In the genomic region with DNA sequence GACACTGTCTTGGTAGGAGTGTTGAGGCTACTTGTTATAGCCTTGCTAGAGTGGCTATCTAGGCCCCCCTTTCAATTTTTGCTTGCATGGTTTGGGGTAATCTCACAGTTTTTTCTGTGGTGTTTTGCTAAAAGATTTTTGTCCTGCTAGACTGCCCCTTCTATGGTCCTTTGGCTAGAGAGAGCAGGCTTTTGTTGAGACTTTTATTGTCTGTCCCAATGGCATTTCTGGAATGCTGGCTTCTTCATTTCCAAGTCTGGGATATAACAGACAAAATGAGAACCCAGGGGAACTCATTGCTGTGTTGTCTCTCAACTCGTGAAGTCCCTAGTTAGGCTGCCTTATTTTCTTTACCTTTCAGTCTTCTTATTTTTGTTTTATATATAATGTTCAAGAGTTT, we compare ENCODE assay signal across 17 cellular contexts.
DNase-seq lines count a peak whose midpoint lies in the region; ATAC-seq and TF ChIP-seq lines count a peak whose summit lies in the region.
"Had no signal": no experiment of that assay in that cellular context is flagged by ENCODE, and none has a peak within 500 bp of the region (broad histone marks: within the 10 kb centered on the region; RNA-seq: fewer than 3 reads in every experiment).

No MANE protein-coding gene starts in this region.

- H3K9me3 ChIP-seq in NT2/D1 (ENCODE audit: insufficient read depth, low read length) (peaks cover 34% of the 10 kb centered on the region), neuronal stem cell (replicated peaks in 1 of 2; ENCODE audit: control insufficient read depth in 2 of 2, insufficient read depth in 1 of 2, low read depth in 1 of 2, low read length in 2 of 2) (no peaks in the 10 kb centered on the region), gastrocnemius medialis (no peaks in the 10 kb centered on the region)

- no peak overlapping the region for H2AK5ac ChIP-seq in mesendoderm (ENCODE audit: low read length)
- H2AK5ac ChIP-seq in neuronal stem cell (ENCODE audit: low read depth, low read length), result no peak overlapping the region

- H3K4ac ChIP-seq in mesendoderm (ENCODE audit: low read depth, low read length), result no peak overlapping the region
- H3K4ac ChIP-seq in neuronal stem cell (ENCODE audit: low read length), result no peak overlapping the region

- TF ChIP-seq POLR2A in gastrocnemius medialis (IDR thresholded peaks at IDR 0.05), result no peak

- intact Hi-C loops in gastrocnemius medialis (cut with DNase I; ENCODE audit: low total_unique reads), result no loop called here

- H3K27ac ChIP-seq in mesendoderm (ENCODE audit: low read depth, low read length) (no peak overlapping the region), neuronal stem cell (replicated peaks; ENCODE audit: low read length) (peak overlapping the region; percentile 89), gastrocnemius medialis (no peak overlapping the region)
- H3K27ac ChIP-seq: 22Rv1; BLaER1 treated with 17β-estradiol and CSF1 and Interleukin-3, amounts not matched to agents 10 nM and 100 nM; KMS-11 had no signal

- no peak overlapping the region for H4K91ac ChIP-seq in neuronal stem cell (ENCODE audit: low read depth, low read length, poor library complexity)

- no peaks in the 10 kb centered on the region for H3K27me3 ChIP-seq in NT2/D1 (ENCODE audit: insufficient read depth, insufficient read length)
- H3K27me3 ChIP-seq in mesendoderm (ENCODE audit: insufficient read depth, low read length, poor library complexity), result no peaks in the 10 kb centered on the region
- H3K27me3 ChIP-seq in neuronal stem cell (ENCODE audit: control insufficient read depth in 3 of 3, insufficient read depth in 3 of 3, low read depth in 1 of 3, low read length in 3 of 3), result no peaks in the 10 kb centered on the region
- H3K27me3 ChIP-seq in gastrocnemius medialis, result no peaks in the 10 kb centered on the region

- H3K23ac ChIP-seq in mesendoderm (ENCODE audit: low read length) (no peak overlapping the region), neuronal stem cell (ENCODE audit: low read depth, low read length, poor library complexity) (no peak overlapping the region)

- no peak overlapping the region for H2BK15ac ChIP-seq in mesendoderm (replicated peaks; ENCODE audit: low read depth)
- no peak overlapping the region for H2BK15ac ChIP-seq in neuronal stem cell (ENCODE audit: low read length)

- H4K5ac ChIP-seq in mesendoderm (ENCODE audit: low read length), result no peak overlapping the region

- H3K14ac ChIP-seq in neuronal stem cell (ENCODE audit: low read length), result no peak overlapping the region

- H2BK12ac ChIP-seq in neuronal stem cell (ENCODE audit: low read length), result no peak overlapping the region

- H3K4me1 ChIP-seq in NT2/D1 (ENCODE audit: insufficient read depth, insufficient read length) (no peaks in the 10 kb centered on the region), mesendoderm (ENCODE audit: control insufficient read depth, low read depth, low read length) (no peaks in the 10 kb centered on the region), neuronal stem cell (ENCODE audit: control insufficient read depth in 2 of 2, insufficient read depth in 1 of 2, low read depth in 1 of 2, low read length in 2 of 2) (no peaks in the 10 kb centered on the region), gastrocnemius medialis (no peaks in the 10 kb centered on the region)
- H3K4me1 ChIP-seq: BLaER1 treated with 17β-estradiol and CSF1 and Interleukin-3, amounts not matched to agents 10 nM and 100 nM had no signal

- H2BK5ac ChIP-seq in mesendoderm (ENCODE audit: low read length), result no peak overlapping the region
- no peak overlapping the region for H2BK5ac ChIP-seq in neuronal stem cell (ENCODE audit: low read length)

- H3K56ac ChIP-seq in mesendoderm (ENCODE audit: low read length), result no peak overlapping the region

- ATAC-seq in gastrocnemius medialis (no peak), HG03135 (IDR thresholded peaks at IDR 0.05; ENCODE audit: unreplicated experiment) (no peak)
- ATAC-seq: HepG2 had no signal

- no CpG with 5 or more reads among the region's 1 CpG for WGBS in mesendoderm (ENCODE audit: extremely low coverage, insufficient coverage, low lambda C conversion rate)
- no CpG with 5 or more reads among the region's 1 CpG for WGBS in neuronal stem cell (ENCODE audit: extremely low coverage in 2 of 2, insufficient read length in 2 of 2, insufficient replicate concordance in 1 of 2), 2 donors

- H3K79me1 ChIP-seq in mesendoderm (ENCODE audit: low read length), result no peaks in the 10 kb centered on the region
- H3K79me1 ChIP-seq in neuronal stem cell (ENCODE audit: low read depth, low read length), result no peaks in the 10 kb centered on the region

- no peaks in the 10 kb centered on the region for H3K79me2 ChIP-seq in mesendoderm (ENCODE audit: control insufficient read depth, insufficient read depth, low read length)

- H2AFZ ChIP-seq in neuronal stem cell (ENCODE audit: low read length), result peak overlapping the region; percentile 54

- H3K4me3 ChIP-seq in NT2/D1 (ENCODE audit: insufficient read length, low read depth) (no peak overlapping the region), mesendoderm (ENCODE audit: low read length) (no peak overlapping the region), neuronal stem cell (ENCODE audit: low read length in 2 of 2) (no peak overlapping the region), gastrocnemius medialis (no peak overlapping the region)
- H3K4me3 ChIP-seq: BLaER1 treated with 17β-estradiol and CSF1 and Interleukin-3, amounts not matched to agents 10 nM and 100 nM had no signal

- DNase-seq in AG20443 (ENCODE audit: low spot score), result peak; percentile 12
- peak; percentile 11 for DNase-seq in NT2/D1 (ENCODE audit: low read depth, low spot score)
- peak; percentile 16 for DNase-seq in mesendoderm
- DNase-seq in neuronal stem cell (ENCODE audit: low spot score), result peak; percentile 30
- DNase-seq in gastrocnemius medialis, result no peak
- no peak for DNase-seq in NOMO-1 (lab: John Stamatoyannopoulos, UW; ENCODE audit: unreplicated experiment in 2 of 2)
- DNase-seq in D341Med (ENCODE audit: low spot score), result no peak
- DNase-seq: CD4-positive, CD25-positive, alpha-beta regulatory T cell; DMS79 treated with DMSO at 0.1 percent for 48 hours; EL; GDM1; H7 had no signal

- no peak overlapping the region for H3K9ac ChIP-seq in NT2/D1 (ENCODE audit: insufficient read length, low read depth)
- H3K9ac ChIP-seq in mesendoderm (ENCODE audit: low read length), result no peak overlapping the region
- H3K9ac ChIP-seq in neuronal stem cell (ENCODE audit: low read depth, low read length, poor library complexity), result no peak overlapping the region
- H3K9ac ChIP-seq: BLaER1 treated with 17β-estradiol and CSF1 and Interleukin-3, amounts not matched to agents 10 nM and 100 nM; KMS-11 had no signal

- no peak overlapping the region for H4K8ac ChIP-seq in mesendoderm (ENCODE audit: low read depth, low read length)
- H4K8ac ChIP-seq in neuronal stem cell (ENCODE audit: low read depth, low read length), result no peak overlapping the region

- H3K18ac ChIP-seq in mesendoderm (ENCODE audit: low read length) (no peak overlapping the region), neuronal stem cell (ENCODE audit: low read length) (no peak overlapping the region)

- no peak for TF ChIP-seq CTCF in gastrocnemius medialis (IDR thresholded peaks at IDR 0.05 in 4 of 5, conservative IDR thresholded peaks at IDR 0.05 in 1 of 5)

- H3K4me2 ChIP-seq in mesendoderm (ENCODE audit: low read length), result no peak overlapping the region
- peak overlapping the region; percentile 11 for H3K4me2 ChIP-seq in neuronal stem cell (ENCODE audit: insufficient read depth, low read length, poor library complexity, severe bottlenecking)
- H3K4me2 ChIP-seq: BLaER1 treated with 17β-estradiol and CSF1 and Interleukin-3, amounts not matched to agents 10 nM and 100 nM; KMS-11 had no signal

- H3K36me3 ChIP-seq in NT2/D1 (ENCODE audit: insufficient read depth, insufficient read length, low read length) (no peaks in the 10 kb centered on the region), mesendoderm (ENCODE audit: control insufficient read depth, insufficient read depth, low read length) (no peaks in the 10 kb centered on the region), neuronal stem cell (replicated peaks in 1 of 2; ENCODE audit: control insufficient read depth in 2 of 2, insufficient read depth in 2 of 2, low read length in 2 of 2) (no peaks in the 10 kb centered on the region), gastrocnemius medialis (no peaks in the 10 kb centered on the region)
- H3K36me3 ChIP-seq: BLaER1 treated with 17β-estradiol and CSF1 and Interleukin-3, amounts not matched to agents 10 nM and 100 nM had no signal

- H2BK120ac ChIP-seq in mesendoderm (ENCODE audit: low read depth, low read length) (no peak overlapping the region), neuronal stem cell (ENCODE audit: low read depth, low read length) (no peak overlapping the region)

- in situ Hi-C loops in gastrocnemius medialis (cut with MboI; ENCODE audit: low sequenced_read_pairs in 4 of 4), result no loop called here

Comparison
In these comparisons a context has a peak if more than half of its experiments do, and no peak if none do; other contexts are left out.
1. DNase-seq: peak in AG20443 (single experiment), NT2/D1 (single experiment), mesendoderm (single experiment) and neuronal stem cell (single experiment); none in gastrocnemius medialis (0 of 2), NOMO-1 (0 of 2) and D341Med (single experiment).